In the genomic region with DNA sequence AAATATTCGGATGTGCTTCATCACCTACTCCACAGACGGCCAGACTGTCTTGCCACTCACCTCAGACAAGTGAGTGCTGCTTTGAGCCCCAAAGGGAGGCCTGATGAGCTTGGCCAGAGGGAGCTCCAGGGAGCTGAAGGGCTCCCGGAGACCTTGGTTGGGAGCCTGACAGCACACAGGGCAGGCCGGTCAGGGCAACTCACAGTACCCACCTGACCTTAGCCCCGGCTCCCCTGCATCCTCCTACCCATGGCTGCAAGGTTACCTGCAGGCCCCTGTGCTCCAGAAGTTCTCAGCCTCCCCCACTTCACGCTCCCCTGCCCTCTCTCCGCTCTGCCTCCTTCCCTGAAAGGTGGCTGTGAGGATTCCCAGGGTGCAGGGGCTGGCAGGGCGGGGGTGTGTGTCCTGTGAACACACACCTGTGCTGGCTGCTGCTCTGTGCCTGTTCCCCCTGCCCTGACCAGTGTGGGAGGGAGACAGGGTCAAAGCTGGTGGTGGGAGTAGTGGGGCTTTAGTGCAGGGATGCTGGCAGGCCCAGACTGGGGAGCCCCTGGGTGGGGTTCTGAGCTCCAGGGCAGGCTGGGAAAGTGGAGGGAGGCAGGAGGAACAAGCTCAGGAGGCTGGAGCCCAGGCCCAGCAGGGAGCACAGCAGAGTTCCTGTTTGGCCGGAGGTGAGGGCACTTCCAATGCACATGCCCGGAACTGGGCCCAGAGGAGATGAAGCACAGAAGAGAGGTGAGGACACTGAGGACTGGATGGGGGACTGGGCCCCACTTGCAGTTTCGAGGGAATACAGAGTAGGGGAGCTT, we compare ENCODE assay signal across 1 cellular context.
TF ChIP-seq lines count a peak whose summit lies in the region.

No MANE protein-coding gene starts in this region.

TF ChIP-seq in K562, 482 proteins besides CTCF, POLR2A, EP300 and RAD21 (continued from another document):
- TF ChIP-seq, protein P1, sequence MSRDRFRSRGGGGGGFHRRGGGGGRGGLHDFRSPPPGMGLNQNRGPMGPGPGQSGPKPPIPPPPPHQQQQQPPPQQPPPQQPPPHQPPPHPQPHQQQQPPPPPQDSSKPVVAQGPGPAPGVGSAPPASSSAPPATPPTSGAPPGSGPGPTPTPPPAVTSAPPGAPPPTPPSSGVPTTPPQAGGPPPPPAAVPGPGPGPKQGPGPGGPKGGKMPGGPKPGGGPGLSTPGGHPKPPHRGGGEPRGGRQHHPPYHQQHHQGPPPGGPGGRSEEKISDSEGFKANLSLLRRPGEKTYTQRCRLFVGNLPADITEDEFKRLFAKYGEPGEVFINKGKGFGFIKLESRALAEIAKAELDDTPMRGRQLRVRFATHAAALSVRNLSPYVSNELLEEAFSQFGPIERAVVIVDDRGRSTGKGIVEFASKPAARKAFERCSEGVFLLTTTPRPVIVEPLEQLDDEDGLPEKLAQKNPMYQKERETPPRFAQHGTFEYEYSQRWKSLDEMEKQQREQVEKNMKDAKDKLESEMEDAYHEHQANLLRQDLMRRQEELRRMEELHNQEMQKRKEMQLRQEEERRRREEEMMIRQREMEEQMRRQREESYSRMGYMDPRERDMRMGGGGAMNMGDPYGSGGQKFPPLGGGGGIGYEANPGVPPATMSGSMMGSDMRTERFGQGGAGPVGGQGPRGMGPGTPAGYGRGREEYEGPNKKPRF (IDR thresholded peaks at IDR 0.05; ENCODE audit: low read depth, low read length): no peak
- TF ChIP-seq NRF1 (conservative IDR thresholded peaks at IDR 0.05 in 1 of 2, IDR thresholded peaks at IDR 0.05 in 1 of 2): no peak
- TF ChIP-seq, protein P2, sequence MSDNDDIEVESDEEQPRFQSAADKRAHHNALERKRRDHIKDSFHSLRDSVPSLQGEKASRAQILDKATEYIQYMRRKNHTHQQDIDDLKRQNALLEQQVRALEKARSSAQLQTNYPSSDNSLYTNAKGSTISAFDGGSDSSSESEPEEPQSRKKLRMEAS (CRISPR knock-in tag; IDR thresholded peaks at IDR 0.05): 0 out of 2 replicates have a peak, but pooled peaks have one; percentile 14
- TF ChIP-seq, protein P3, sequence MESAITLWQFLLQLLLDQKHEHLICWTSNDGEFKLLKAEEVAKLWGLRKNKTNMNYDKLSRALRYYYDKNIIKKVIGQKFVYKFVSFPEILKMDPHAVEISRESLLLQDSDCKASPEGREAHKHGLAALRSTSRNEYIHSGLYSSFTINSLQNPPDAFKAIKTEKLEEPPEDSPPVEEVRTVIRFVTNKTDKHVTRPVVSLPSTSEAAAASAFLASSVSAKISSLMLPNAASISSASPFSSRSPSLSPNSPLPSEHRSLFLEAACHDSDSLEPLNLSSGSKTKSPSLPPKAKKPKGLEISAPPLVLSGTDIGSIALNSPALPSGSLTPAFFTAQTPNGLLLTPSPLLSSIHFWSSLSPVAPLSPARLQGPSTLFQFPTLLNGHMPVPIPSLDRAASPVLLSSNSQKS (CRISPR knock-in tag; IDR thresholded peaks at IDR 0.05): no peak
- TF ChIP-seq, protein P4, sequence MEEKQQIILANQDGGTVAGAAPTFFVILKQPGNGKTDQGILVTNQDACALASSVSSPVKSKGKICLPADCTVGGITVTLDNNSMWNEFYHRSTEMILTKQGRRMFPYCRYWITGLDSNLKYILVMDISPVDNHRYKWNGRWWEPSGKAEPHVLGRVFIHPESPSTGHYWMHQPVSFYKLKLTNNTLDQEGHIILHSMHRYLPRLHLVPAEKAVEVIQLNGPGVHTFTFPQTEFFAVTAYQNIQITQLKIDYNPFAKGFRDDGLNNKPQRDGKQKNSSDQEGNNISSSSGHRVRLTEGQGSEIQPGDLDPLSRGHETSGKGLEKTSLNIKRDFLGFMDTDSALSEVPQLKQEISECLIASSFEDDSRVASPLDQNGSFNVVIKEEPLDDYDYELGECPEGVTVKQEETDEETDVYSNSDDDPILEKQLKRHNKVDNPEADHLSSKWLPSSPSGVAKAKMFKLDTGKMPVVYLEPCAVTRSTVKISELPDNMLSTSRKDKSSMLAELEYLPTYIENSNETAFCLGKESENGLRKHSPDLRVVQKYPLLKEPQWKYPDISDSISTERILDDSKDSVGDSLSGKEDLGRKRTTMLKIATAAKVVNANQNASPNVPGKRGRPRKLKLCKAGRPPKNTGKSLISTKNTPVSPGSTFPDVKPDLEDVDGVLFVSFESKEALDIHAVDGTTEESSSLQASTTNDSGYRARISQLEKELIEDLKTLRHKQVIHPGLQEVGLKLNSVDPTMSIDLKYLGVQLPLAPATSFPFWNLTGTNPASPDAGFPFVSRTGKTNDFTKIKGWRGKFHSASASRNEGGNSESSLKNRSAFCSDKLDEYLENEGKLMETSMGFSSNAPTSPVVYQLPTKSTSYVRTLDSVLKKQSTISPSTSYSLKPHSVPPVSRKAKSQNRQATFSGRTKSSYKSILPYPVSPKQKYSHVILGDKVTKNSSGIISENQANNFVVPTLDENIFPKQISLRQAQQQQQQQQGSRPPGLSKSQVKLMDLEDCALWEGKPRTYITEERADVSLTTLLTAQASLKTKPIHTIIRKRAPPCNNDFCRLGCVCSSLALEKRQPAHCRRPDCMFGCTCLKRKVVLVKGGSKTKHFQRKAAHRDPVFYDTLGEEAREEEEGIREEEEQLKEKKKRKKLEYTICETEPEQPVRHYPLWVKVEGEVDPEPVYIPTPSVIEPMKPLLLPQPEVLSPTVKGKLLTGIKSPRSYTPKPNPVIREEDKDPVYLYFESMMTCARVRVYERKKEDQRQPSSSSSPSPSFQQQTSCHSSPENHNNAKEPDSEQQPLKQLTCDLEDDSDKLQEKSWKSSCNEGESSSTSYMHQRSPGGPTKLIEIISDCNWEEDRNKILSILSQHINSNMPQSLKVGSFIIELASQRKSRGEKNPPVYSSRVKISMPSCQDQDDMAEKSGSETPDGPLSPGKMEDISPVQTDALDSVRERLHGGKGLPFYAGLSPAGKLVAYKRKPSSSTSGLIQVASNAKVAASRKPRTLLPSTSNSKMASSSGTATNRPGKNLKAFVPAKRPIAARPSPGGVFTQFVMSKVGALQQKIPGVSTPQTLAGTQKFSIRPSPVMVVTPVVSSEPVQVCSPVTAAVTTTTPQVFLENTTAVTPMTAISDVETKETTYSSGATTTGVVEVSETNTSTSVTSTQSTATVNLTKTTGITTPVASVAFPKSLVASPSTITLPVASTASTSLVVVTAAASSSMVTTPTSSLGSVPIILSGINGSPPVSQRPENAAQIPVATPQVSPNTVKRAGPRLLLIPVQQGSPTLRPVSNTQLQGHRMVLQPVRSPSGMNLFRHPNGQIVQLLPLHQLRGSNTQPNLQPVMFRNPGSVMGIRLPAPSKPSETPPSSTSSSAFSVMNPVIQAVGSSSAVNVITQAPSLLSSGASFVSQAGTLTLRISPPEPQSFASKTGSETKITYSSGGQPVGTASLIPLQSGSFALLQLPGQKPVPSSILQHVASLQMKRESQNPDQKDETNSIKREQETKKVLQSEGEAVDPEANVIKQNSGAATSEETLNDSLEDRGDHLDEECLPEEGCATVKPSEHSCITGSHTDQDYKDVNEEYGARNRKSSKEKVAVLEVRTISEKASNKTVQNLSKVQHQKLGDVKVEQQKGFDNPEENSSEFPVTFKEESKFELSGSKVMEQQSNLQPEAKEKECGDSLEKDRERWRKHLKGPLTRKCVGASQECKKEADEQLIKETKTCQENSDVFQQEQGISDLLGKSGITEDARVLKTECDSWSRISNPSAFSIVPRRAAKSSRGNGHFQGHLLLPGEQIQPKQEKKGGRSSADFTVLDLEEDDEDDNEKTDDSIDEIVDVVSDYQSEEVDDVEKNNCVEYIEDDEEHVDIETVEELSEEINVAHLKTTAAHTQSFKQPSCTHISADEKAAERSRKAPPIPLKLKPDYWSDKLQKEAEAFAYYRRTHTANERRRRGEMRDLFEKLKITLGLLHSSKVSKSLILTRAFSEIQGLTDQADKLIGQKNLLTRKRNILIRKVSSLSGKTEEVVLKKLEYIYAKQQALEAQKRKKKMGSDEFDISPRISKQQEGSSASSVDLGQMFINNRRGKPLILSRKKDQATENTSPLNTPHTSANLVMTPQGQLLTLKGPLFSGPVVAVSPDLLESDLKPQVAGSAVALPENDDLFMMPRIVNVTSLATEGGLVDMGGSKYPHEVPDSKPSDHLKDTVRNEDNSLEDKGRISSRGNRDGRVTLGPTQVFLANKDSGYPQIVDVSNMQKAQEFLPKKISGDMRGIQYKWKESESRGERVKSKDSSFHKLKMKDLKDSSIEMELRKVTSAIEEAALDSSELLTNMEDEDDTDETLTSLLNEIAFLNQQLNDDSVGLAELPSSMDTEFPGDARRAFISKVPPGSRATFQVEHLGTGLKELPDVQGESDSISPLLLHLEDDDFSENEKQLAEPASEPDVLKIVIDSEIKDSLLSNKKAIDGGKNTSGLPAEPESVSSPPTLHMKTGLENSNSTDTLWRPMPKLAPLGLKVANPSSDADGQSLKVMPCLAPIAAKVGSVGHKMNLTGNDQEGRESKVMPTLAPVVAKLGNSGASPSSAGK (IDR thresholded peaks at IDR 0.05): peak; percentile 79
- TF ChIP-seq CHCHD3 (CRISPR knock-in tag; IDR thresholded peaks at IDR 0.05): no peak
- TF ChIP-seq, protein P5, sequence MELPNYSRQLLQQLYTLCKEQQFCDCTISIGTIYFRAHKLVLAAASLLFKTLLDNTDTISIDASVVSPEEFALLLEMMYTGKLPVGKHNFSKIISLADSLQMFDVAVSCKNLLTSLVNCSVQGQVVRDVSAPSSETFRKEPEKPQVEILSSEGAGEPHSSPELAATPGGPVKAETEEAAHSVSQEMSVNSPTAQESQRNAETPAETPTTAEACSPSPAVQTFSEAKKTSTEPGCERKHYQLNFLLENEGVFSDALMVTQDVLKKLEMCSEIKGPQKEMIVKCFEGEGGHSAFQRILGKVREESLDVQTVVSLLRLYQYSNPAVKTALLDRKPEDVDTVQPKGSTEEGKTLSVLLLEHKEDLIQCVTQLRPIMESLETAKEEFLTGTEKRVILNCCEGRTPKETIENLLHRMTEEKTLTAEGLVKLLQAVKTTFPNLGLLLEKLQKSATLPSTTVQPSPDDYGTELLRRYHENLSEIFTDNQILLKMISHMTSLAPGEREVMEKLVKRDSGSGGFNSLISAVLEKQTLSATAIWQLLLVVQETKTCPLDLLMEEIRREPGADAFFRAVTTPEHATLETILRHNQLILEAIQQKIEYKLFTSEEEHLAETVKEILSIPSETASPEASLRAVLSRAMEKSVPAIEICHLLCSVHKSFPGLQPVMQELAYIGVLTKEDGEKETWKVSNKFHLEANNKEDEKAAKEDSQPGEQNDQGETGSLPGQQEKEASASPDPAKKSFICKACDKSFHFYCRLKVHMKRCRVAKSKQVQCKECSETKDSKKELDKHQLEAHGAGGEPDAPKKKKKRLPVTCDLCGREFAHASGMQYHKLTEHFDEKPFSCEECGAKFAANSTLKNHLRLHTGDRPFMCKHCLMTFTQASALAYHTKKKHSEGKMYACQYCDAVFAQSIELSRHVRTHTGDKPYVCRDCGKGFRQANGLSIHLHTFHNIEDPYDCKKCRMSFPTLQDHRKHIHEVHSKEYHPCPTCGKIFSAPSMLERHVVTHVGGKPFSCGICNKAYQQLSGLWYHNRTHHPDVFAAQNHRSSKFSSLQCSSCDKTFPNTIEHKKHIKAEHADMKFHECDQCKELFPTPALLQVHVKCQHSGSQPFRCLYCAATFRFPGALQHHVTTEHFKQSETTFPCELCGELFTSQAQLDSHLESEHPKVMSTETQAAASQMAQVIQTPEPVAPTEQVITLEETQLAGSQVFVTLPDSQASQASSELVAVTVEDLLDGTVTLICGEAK (IDR thresholded peaks at IDR 0.05): peak; percentile 30; the same call in 1 of the 2 replicates
- TF ChIP-seq, protein P5 (CRISPR knock-in tag; IDR thresholded peaks at IDR 0.05): no peak
- TF ChIP-seq, protein P6, sequence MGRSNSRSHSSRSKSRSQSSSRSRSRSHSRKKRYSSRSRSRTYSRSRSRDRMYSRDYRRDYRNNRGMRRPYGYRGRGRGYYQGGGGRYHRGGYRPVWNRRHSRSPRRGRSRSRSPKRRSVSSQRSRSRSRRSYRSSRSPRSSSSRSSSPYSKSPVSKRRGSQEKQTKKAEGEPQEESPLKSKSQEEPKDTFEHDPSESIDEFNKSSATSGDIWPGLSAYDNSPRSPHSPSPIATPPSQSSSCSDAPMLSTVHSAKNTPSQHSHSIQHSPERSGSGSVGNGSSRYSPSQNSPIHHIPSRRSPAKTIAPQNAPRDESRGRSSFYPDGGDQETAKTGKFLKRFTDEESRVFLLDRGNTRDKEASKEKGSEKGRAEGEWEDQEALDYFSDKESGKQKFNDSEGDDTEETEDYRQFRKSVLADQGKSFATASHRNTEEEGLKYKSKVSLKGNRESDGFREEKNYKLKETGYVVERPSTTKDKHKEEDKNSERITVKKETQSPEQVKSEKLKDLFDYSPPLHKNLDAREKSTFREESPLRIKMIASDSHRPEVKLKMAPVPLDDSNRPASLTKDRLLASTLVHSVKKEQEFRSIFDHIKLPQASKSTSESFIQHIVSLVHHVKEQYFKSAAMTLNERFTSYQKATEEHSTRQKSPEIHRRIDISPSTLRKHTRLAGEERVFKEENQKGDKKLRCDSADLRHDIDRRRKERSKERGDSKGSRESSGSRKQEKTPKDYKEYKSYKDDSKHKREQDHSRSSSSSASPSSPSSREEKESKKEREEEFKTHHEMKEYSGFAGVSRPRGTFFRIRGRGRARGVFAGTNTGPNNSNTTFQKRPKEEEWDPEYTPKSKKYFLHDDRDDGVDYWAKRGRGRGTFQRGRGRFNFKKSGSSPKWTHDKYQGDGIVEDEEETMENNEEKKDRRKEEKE (IDR thresholded peaks at IDR 0.05; ENCODE audit: borderline replicate concordance in 1 of 2, control insufficient read depth in 1 of 2, low read depth in 2 of 2, low read length in 1 of 2): no peak
- TF ChIP-seq ZNF311 (CRISPR knock-in tag; IDR thresholded peaks at IDR 0.05): no peak
- TF ChIP-seq ZSCAN32 (CRISPR knock-in tag; IDR thresholded peaks at IDR 0.05): no peak
- no peak for TF ChIP-seq ELF4 (CRISPR knock-in tag; IDR thresholded peaks at IDR 0.05)
- TF ChIP-seq L3MBTL2 (IDR thresholded peaks at IDR 0.05): peak; percentile 87
- no peak for TF ChIP-seq ZNF165 (CRISPR knock-in tag; IDR thresholded peaks at IDR 0.05; ENCODE audit: borderline replicate concordance)
- TF ChIP-seq ETV1 (tag; conservative IDR thresholded peaks at IDR 0.05; ENCODE audit: low read depth): peak; percentile 52
